27 cellular contexts compared by ENCODE assay signal in genomic region chr1:163807331-163807730, GRCh38.
"Had no signal": no experiment of that assay in that cellular context is flagged by ENCODE, and none has a peak within 500 bp of the region (broad histone marks: within the 10 kb centered on the region; RNA-seq: fewer than 3 reads in every experiment).

No MANE protein-coding gene starts in this region.

- H3K9ac ChIP-seq: neural progenitor cell, parathyroid adenoma had no signal

- H3K79me2 ChIP-seq: parathyroid adenoma had no signal

- H3K4me3 ChIP-seq: coronary artery, esophagus squamous epithelium, lower lobe of right lung, mucosa of descending colon, neural progenitor cell, right lobe of liver, suprapubic skin, transverse colon had no signal

- H3K27ac ChIP-seq: coronary artery, esophagus squamous epithelium, lower lobe of right lung, neural progenitor cell, parathyroid adenoma, right lobe of liver, suprapubic skin, transverse colon had no signal

- H3K9me3 ChIP-seq: esophagus squamous epithelium, lower lobe of right lung, mucosa of descending colon, right lobe of liver, suprapubic skin, transverse colon had no signal

- H3K27me3 Mint-ChIP-seq: naive B cell; stimulated activated naive B cell treated with anti-CD40 and anti-IgM and Interleukin-4, amounts not matched to agents 10 μg/mL and 1 μg/mL and 100 μg/mL, for 72 hours; stimulated activated naive CD8-positive, alpha-beta T cell treated with anti-CD3 and anti-CD28 coated beads, Interleukin-15, Interleukin-2, amounts not matched to agents 100 ng/mL and 50 ng/mL, for 24 hours had no signal

- H3K4me1 Mint-ChIP-seq: immature natural killer cell; naive B cell; nephron; neural progenitor cell; stimulated activated naive B cell treated with anti-CD40 and anti-IgM and Interleukin-4, amounts not matched to agents 10 μg/mL and 1 μg/mL and 100 μg/mL, for 72 hours had no signal

- ATAC-seq: left colon; left ventricle myocardium superior; lower lobe of right lung; mucosa of descending colon; right lobe of liver; stimulated activated naive B cell treated with anti-CD40 and anti-IgM and Interleukin-4, amounts not matched to agents 10 μg/mL and 1 μg/mL and 100 μg/mL, for 72 hours had no signal

- H3K27ac Mint-ChIP-seq: immature natural killer cell; naive B cell; nephron; neural progenitor cell; progenitor cell of endocrine pancreas; stimulated activated naive B cell treated with anti-CD40 and anti-IgM and Interleukin-4, amounts not matched to agents 10 μg/mL and 1 μg/mL and 100 μg/mL, for 72 hours; stimulated activated naive CD8-positive, alpha-beta T cell treated with anti-CD3 and anti-CD28 coated beads, Interleukin-15, Interleukin-2, amounts not matched to agents 100 ng/mL and 50 ng/mL, for 24 hours had no signal

- H3K9me3 Mint-ChIP-seq: neural progenitor cell had no signal

- FAIRE-seq: small intestine had no signal

- H3K27me3 ChIP-seq: esophagus squamous epithelium, neural progenitor cell, right lobe of liver, suprapubic skin, transverse colon had no signal

- H3K4me3 Mint-ChIP-seq: immature natural killer cell; naive B cell; nephron; neural progenitor cell; stimulated activated naive B cell treated with anti-CD40 and anti-IgM and Interleukin-4, amounts not matched to agents 10 μg/mL and 1 μg/mL and 100 μg/mL, for 72 hours; stimulated activated naive CD8-positive, alpha-beta T cell treated with anti-CD3 and anti-CD28 coated beads, Interleukin-15, Interleukin-2, amounts not matched to agents 100 ng/mL and 50 ng/mL, for 24 hours had no signal

- DNase-seq: dermis blood vessel endothelial cell; effector memory CD4-positive, alpha-beta T cell; erythroblast; esophagus squamous epithelium; foreskin melanocyte; hypothalamus; immature natural killer cell; islet precursor cell; kidney glomerular epithelial cell; left colon; left ventricle myocardium superior; lower lobe of right lung; mucosa of descending colon; naive B cell; right lobe of liver; small intestine; stimulated activated CD4-positive, alpha-beta T cell treated with anti-CD3 and anti-CD28 coated beads, Interleukin-15, amount 100 ng/mL, for 24 hours; stimulated activated CD4-positive, alpha-beta T cell treated with anti-CD3 and anti-CD28 coated beads, Interleukin-2, amount 100 ng/mL, for 48 hours; stimulated activated naive B cell treated with anti-CD40 and anti-IgM and Interleukin-4, amounts not matched to agents 10 μg/mL and 1 μg/mL and 100 μg/mL, for 72 hours; transverse colon had no signal

- H3K36me3 ChIP-seq: esophagus squamous epithelium, lower lobe of right lung, neural progenitor cell, right lobe of liver, suprapubic skin, transverse colon had no signal

- H2AFZ ChIP-seq: neural progenitor cell, parathyroid adenoma had no signal

- H3K36me3 Mint-ChIP-seq: immature natural killer cell; naive B cell; neural progenitor cell; stimulated activated naive B cell treated with anti-CD40 and anti-IgM and Interleukin-4, amounts not matched to agents 10 μg/mL and 1 μg/mL and 100 μg/mL, for 72 hours had no signal

- H3K4me1 ChIP-seq: lower lobe of right lung, neural progenitor cell, right lobe of liver, suprapubic skin, transverse colon had no signal

- H3K4me2 ChIP-seq: neural progenitor cell had no signal
